In the genomic region with DNA sequence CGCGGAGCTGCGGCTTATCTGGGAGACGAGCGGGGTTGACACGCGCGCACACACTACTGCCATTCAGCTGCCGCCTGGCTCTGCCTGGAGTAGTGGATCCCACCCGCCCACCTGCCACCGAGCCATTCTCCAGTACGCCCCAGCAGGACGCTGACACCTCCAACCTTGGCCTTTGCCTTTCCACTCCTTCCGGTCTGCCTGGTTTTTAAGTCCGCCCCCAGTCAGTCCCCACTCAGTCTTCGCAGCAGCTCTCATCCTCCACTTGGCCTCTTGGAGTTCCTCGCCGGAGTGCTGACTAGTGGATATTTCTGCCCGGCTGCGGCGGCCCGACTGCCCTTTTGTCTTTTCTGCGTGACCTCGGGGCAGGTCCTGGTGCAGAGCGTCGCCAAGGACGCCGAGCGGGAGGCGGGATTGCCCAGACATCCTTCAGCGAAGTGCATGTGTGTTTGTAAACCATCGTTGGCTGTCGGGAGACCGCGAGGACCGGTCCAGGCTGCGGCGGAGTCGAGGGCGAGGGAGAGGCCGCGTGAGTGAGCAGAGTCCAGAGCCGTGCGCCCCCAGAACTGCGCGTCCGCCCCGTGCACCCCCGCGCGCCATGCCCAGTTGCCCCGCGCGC, we compare ENCODE assay signal across 8 cellular contexts. TPM values are rescaled to one million over a fixed set of nuclear protein-coding genes. Genes with fewer than 3 reads are reported as not detected.
DNase-seq lines count a peak whose midpoint lies in the region; ATAC-seq and TF ChIP-seq lines count a peak whose summit lies in the region.

No MANE protein-coding gene starts in this region.

- ATAC-seq in foreskin keratinocyte: peak; percentile 18
- ATAC-seq in HG03159 (IDR thresholded peaks at IDR 0.05; ENCODE audit: unreplicated experiment): no peak

- POLR2A ChIA-PET in activated CD4-positive, alpha-beta memory T cell treated with anti-CD3 and anti-CD28 coated beads for 36 hours (lab: Charles Lee): no interaction called here
- POLR2A ChIA-PET in activated CD4-positive, alpha-beta memory T cell treated with anti-CD3 and anti-CD28 coated beads, Interleukin-2, amount 10 ng/mL, durations not matched to agents 7 days and 5 days (lab: Charles Lee): no interaction called here

- no peak for TF ChIP-seq CTCF in foreskin keratinocyte (conservative IDR thresholded peaks at IDR 0.05)

- no peaks in the 10 kb centered on the region for H3K9me3 Mint-ChIP-seq in activated CD4-positive, alpha-beta memory T cell treated with anti-CD3 and anti-CD28 coated beads for 36 hours
- no peaks in the 10 kb centered on the region for H3K9me3 Mint-ChIP-seq in activated CD4-positive, alpha-beta memory T cell treated with anti-CD3 and anti-CD28 coated beads, Interleukin-2, amount 10 ng/mL, durations not matched to agents 7 days and 5 days

- H3K4me1 ChIP-seq in foreskin keratinocyte: peaks cover 4% of the 10 kb centered on the region

- peaks cover 2% of the 10 kb centered on the region for H3K36me3 Mint-ChIP-seq in activated CD4-positive, alpha-beta memory T cell treated with anti-CD3 and anti-CD28 coated beads for 36 hours
- H3K36me3 Mint-ChIP-seq in activated CD4-positive, alpha-beta memory T cell treated with anti-CD3 and anti-CD28 coated beads, Interleukin-2, amount 10 ng/mL, durations not matched to agents 7 days and 5 days (ENCODE audit: low read depth): peaks cover 3% of the 10 kb centered on the region

- no peak overlapping the region for H3K27ac ChIP-seq in foreskin keratinocyte

- no peak overlapping the region for H3K27ac Mint-ChIP-seq in activated CD4-positive, alpha-beta memory T cell treated with anti-CD3 and anti-CD28 coated beads for 36 hours
- H3K27ac Mint-ChIP-seq in activated CD4-positive, alpha-beta memory T cell treated with anti-CD3 and anti-CD28 coated beads, Interleukin-2, amount 10 ng/mL, durations not matched to agents 7 days and 5 days: no peak overlapping the region

- H3K27me3 Mint-ChIP-seq in activated CD4-positive, alpha-beta memory T cell treated with anti-CD3 and anti-CD28 coated beads for 36 hours: peaks cover 39% of the 10 kb centered on the region
- H3K27me3 Mint-ChIP-seq in activated CD4-positive, alpha-beta memory T cell treated with anti-CD3 and anti-CD28 coated beads, Interleukin-2, amount 10 ng/mL, durations not matched to agents 7 days and 5 days: peaks cover 44% of the 10 kb centered on the region

- H3K27me3 ChIP-seq in foreskin keratinocyte: no peaks in the 10 kb centered on the region

- DNase-seq in activated CD4-positive, alpha-beta memory T cell treated with anti-CD3 and anti-CD28 coated beads for 36 hours: peak; percentile 8
- DNase-seq in activated CD4-positive, alpha-beta memory T cell treated with anti-CD3 and anti-CD28 coated beads, Interleukin-2, amount 10 ng/mL, durations not matched to agents 7 days and 5 days: no peak
- DNase-seq in SK-N-DZ (ENCODE audit: low spot score) (peak; percentile 69), foreskin keratinocyte (peak in 1 of 2 donors; percentile 53), posterior cingulate gyrus (peak in 8 of 10 donors; percentile 10 to 83 (median 20)), NCI-H446 (lab: John Stamatoyannopoulos, UW) (no peak), SKM-1 treated with dmso at 0.1 percent for 144 hours (lab: John Stamatoyannopoulos, UW; ENCODE audit: unreplicated experiment) (no peak)

- CTCF ChIA-PET in activated CD4-positive, alpha-beta memory T cell treated with anti-CD3 and anti-CD28 coated beads for 36 hours (lab: Charles Lee): no interaction called here
- CTCF ChIA-PET in activated CD4-positive, alpha-beta memory T cell treated with anti-CD3 and anti-CD28 coated beads, Interleukin-2, amount 10 ng/mL, durations not matched to agents 7 days and 5 days (lab: Charles Lee): no interaction called here

- intact Hi-C loops in activated CD4-positive, alpha-beta memory T cell treated with anti-CD3 and anti-CD28 coated beads for 36 hours (cut with micrococcal nuclease): loop anchor here (10.0 kb wide), 1 partner anchor 1028 kb away; no protein-coding TSS in a partner anchor
- intact Hi-C loops in posterior cingulate gyrus (cut with DNase I): no loop called here

- H3K4me3 Mint-ChIP-seq in activated CD4-positive, alpha-beta memory T cell treated with anti-CD3 and anti-CD28 coated beads for 36 hours: no peak overlapping the region
- no peak overlapping the region for H3K4me3 Mint-ChIP-seq in activated CD4-positive, alpha-beta memory T cell treated with anti-CD3 and anti-CD28 coated beads, Interleukin-2, amount 10 ng/mL, durations not matched to agents 7 days and 5 days

- peaks cover 6% of the 10 kb centered on the region for H3K4me1 Mint-ChIP-seq in activated CD4-positive, alpha-beta memory T cell treated with anti-CD3 and anti-CD28 coated beads for 36 hours (ENCODE audit: low read depth)
- peaks cover 5% of the 10 kb centered on the region for H3K4me1 Mint-ChIP-seq in activated CD4-positive, alpha-beta memory T cell treated with anti-CD3 and anti-CD28 coated beads, Interleukin-2, amount 10 ng/mL, durations not matched to agents 7 days and 5 days

RNA-seq across cellular contexts. Expression of a gene that starts 1.1 kb away (rescaled TPM):
- not detected for total RNA-seq in activated CD4-positive, alpha-beta memory T cell treated with anti-CD3 and anti-CD28 coated beads for 36 hours
- total RNA-seq in activated CD4-positive, alpha-beta memory T cell treated with anti-CD3 and anti-CD28 coated beads, Interleukin-2, amount 10 ng/mL, durations not matched to agents 7 days and 5 days: not detected
- 10.2 and 10.8 TPM in 2 replicates for polyA plus RNA-seq in SK-N-DZ (2014; cell fraction: cytosol; rRNA removed)
- 9.5 and 10.2 TPM in 2 replicates for polyA plus RNA-seq in SK-N-DZ (2014; cell fraction: nucleus; rRNA removed)
- total RNA-seq in foreskin keratinocyte: 22.6 and 26.9 TPM in 2 replicates
- 4.5 and 6.0 TPM in 2 replicates for polyA plus RNA-seq in foreskin keratinocyte

Comparison
In these comparisons a context has a peak if more than half of its experiments do, and no peak if none do; other contexts are left out.
1. DNase-seq: peak in activated CD4-positive, alpha-beta memory T cell treated with anti-CD3 and anti-CD28 coated beads for 36 hours (single experiment), SK-N-DZ (single experiment) and posterior cingulate gyrus (8 of 10); none in activated CD4-positive, alpha-beta memory T cell treated with anti-CD3 and anti-CD28 coated beads, Interleukin-2, amount 10 ng/mL, durations not matched to agents 7 days and 5 days (single experiment), NCI-H446 (0 of 2) and SKM-1 treated with dmso at 0.1 percent for 144 hours (single experiment).
2. RNA of a gene that starts 1.1 kb away (total RNA-seq): 22.6 to 26.9 TPM in foreskin keratinocyte; not detected in activated CD4-positive, alpha-beta memory T cell treated with anti-CD3 and anti-CD28 coated beads, Interleukin-2, amount 10 ng/mL, durations not matched to agents 7 days and 5 days and not detected in activated CD4-positive, alpha-beta memory T cell treated with anti-CD3 and anti-CD28 coated beads for 36 hours; every median in the first group is over 10 times any median in the second.